ENCODE assay signal across 20 cellular contexts in genomic region chr1:90396917-90397316, GRCh38.
"Had no signal": no experiment of that assay in that cellular context is flagged by ENCODE, and none has a peak within 500 bp of the region (broad histone marks: within the 10 kb centered on the region; RNA-seq: fewer than 3 reads in every experiment).

No MANE protein-coding gene starts in this region.

- H2AFZ ChIP-seq: hepatocyte had no signal

- H3K4me3 ChIP-seq: coronary artery, esophagus muscularis mucosa, gastroesophageal sphincter, heart left ventricle, hepatocyte, left lung, lower lobe of right lung, mucosa of descending colon had no signal

- ATAC-seq: effector memory CD8-positive, alpha-beta T cell; foreskin keratinocyte; gastroesophageal sphincter; heart left ventricle; left cardiac atrium; left lung; left ventricle myocardium superior; lower lobe of right lung; mucosa of descending colon had no signal

- DNase-seq: effector CD8-positive, alpha-beta T cell; effector memory CD8-positive, alpha-beta T cell; endodermal cell; foreskin keratinocyte; heart left ventricle; hypothalamus; left cardiac atrium; left lung; left ventricle myocardium superior; lower lobe of right lung; mesenchymal stem cell; mucosa of descending colon had no signal

- H3K79me2 ChIP-seq: hepatocyte had no signal

- H3K36me3 ChIP-seq: esophagus muscularis mucosa, gastroesophageal sphincter, heart left ventricle, left lung, lower lobe of right lung had no signal

- H3K9me3 ChIP-seq: esophagus muscularis mucosa, gastroesophageal sphincter, heart left ventricle, left lung, lower lobe of right lung, mucosa of descending colon had no signal

- H3K4me1 ChIP-seq: esophagus muscularis mucosa, gastroesophageal sphincter, heart left ventricle, left lung, lower lobe of right lung had no signal

- FAIRE-seq: endometrium, frontal cortex, islet of Langerhans, keratinocyte had no signal

- H3K4me2 ChIP-seq: hepatocyte had no signal

- H3K27me3 ChIP-seq: esophagus muscularis mucosa, foreskin keratinocyte, gastroesophageal sphincter, heart left ventricle, hepatocyte, left lung had no signal

- H3K27ac ChIP-seq: coronary artery, esophagus muscularis mucosa, foreskin keratinocyte, gastroesophageal sphincter, heart left ventricle, hepatocyte, left lung, lower lobe of right lung had no signal
